In the genomic region with DNA sequence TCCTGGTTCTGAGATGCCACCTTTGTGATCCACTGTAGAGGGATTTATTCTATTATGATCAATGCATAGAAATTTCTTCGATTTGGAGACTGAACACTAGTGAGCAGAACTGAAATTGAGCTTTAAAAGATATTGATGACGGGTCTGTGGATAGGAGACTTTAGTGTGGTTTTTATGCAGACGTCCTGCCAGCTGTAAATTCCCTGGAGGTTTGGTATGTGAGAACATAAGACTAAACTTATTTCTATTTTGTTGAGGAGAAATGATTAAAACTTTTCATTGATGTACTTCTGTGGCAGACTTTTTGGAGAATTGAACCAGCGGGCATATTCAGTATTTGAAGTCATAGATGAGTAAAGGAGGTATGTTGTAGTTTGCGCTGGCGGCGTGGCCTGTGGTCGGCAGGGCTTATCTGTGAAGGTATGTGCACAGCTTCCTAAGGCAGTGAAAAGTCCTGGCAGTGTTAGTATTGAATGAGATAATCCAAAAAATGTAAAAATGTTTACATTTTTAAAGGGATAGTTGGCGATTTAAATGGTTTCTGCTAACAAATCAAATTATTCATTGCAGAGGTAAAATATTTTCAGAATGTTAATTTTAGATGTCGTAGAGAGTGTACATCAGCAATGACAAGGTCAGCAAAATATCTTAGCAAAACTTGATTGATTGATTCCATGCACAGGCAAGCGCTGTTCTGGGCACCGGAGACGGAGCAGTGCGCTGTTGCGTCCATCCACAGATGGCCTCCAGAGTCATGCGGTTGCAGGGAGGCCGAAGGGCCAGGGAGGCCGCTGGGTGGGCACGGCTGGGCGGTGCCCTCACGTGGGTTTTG, we compare ENCODE assay signal across 1 cellular context.
TF ChIP-seq lines count a peak whose summit lies in the region.

No MANE protein-coding gene starts in this region.

TF ChIP-seq in WTC11, 78 proteins besides CTCF, POLR2A, EP300 and RAD21 (continued from another document):
- TF ChIP-seq, protein P1, sequence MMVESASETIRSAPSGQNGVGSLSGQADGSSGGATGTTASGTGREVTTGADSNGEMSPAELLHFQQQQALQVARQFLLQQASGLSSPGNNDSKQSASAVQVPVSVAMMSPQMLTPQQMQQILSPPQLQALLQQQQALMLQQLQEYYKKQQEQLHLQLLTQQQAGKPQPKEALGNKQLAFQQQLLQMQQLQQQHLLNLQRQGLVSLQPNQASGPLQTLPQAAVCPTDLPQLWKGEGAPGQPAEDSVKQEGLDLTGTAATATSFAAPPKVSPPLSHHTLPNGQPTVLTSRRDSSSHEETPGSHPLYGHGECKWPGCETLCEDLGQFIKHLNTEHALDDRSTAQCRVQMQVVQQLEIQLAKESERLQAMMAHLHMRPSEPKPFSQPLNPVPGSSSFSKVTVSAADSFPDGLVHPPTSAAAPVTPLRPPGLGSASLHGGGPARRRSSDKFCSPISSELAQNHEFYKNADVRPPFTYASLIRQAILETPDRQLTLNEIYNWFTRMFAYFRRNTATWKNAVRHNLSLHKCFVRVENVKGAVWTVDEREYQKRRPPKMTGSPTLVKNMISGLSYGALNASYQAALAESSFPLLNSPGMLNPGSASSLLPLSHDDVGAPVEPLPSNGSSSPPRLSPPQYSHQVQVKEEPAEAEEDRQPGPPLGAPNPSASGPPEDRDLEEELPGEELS (CRISPR knock-in tag; IDR thresholded peaks at IDR 0.05) = no peak
- TF ChIP-seq NR1H2 (CRISPR knock-in tag; IDR thresholded peaks at IDR 0.05) (no peak), ESRRA (CRISPR knock-in tag; IDR thresholded peaks at IDR 0.05; ENCODE audit: borderline replicate concordance) (no peak), FOXP1 (CRISPR knock-in tag; IDR thresholded peaks at IDR 0.05; ENCODE audit: borderline replicate concordance) (no peak), KAT7 (CRISPR knock-in tag; IDR thresholded peaks at IDR 0.05; ENCODE audit: borderline replicate concordance) (no peak), GRHL2 (CRISPR knock-in tag; IDR thresholded peaks at IDR 0.05; ENCODE audit: insufficient replicate concordance, severe bottlenecking) (no peak), ZNF263 (CRISPR knock-in tag; IDR thresholded peaks at IDR 0.05; ENCODE audit: low read depth) (no peak)
- TF ChIP-seq, protein P2, sequence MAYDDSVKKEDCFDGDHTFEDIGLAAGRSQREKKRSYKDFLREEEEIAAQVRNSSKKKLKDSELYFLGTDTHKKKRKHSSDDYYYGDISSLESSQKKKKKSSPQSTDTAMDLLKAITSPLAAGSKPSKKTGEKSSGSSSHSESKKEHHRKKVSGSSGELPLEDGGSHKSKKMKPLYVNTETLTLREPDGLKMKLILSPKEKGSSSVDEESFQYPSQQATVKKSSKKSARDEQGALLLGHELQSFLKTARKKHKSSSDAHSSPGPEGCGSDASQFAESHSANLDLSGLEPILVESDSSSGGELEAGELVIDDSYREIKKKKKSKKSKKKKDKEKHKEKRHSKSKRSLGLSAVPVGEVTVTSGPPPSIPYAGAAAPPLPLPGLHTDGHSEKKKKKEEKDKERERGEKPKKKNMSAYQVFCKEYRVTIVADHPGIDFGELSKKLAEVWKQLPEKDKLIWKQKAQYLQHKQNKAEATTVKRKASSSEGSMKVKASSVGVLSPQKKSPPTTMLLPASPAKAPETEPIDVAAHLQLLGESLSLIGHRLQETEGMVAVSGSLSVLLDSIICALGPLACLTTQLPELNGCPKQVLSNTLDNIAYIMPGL (CRISPR knock-in tag; IDR thresholded peaks at IDR 0.05) = no peak
- TF ChIP-seq, protein P3, sequence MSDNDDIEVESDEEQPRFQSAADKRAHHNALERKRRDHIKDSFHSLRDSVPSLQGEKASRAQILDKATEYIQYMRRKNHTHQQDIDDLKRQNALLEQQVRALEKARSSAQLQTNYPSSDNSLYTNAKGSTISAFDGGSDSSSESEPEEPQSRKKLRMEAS (CRISPR knock-in tag; IDR thresholded peaks at IDR 0.05) = no peak
- TF ChIP-seq, protein P4, sequence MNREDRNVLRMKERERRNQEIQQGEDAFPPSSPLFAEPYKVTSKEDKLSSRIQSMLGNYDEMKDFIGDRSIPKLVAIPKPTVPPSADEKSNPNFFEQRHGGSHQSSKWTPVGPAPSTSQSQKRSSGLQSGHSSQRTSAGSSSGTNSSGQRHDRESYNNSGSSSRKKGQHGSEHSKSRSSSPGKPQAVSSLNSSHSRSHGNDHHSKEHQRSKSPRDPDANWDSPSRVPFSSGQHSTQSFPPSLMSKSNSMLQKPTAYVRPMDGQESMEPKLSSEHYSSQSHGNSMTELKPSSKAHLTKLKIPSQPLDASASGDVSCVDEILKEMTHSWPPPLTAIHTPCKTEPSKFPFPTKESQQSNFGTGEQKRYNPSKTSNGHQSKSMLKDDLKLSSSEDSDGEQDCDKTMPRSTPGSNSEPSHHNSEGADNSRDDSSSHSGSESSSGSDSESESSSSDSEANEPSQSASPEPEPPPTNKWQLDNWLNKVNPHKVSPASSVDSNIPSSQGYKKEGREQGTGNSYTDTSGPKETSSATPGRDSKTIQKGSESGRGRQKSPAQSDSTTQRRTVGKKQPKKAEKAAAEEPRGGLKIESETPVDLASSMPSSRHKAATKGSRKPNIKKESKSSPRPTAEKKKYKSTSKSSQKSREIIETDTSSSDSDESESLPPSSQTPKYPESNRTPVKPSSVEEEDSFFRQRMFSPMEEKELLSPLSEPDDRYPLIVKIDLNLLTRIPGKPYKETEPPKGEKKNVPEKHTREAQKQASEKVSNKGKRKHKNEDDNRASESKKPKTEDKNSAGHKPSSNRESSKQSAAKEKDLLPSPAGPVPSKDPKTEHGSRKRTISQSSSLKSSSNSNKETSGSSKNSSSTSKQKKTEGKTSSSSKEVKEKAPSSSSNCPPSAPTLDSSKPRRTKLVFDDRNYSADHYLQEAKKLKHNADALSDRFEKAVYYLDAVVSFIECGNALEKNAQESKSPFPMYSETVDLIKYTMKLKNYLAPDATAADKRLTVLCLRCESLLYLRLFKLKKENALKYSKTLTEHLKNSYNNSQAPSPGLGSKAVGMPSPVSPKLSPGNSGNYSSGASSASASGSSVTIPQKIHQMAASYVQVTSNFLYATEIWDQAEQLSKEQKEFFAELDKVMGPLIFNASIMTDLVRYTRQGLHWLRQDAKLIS (CRISPR knock-in tag; IDR thresholded peaks at IDR 0.05; ENCODE audit: borderline replicate concordance) = no peak
- TF ChIP-seq, protein P5, sequence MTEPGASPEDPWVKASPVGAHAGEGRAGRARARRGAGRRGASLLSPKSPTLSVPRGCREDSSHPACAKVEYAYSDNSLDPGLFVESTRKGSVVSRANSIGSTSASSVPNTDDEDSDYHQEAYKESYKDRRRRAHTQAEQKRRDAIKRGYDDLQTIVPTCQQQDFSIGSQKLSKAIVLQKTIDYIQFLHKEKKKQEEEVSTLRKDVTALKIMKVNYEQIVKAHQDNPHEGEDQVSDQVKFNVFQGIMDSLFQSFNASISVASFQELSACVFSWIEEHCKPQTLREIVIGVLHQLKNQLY (CRISPR knock-in tag; IDR thresholded peaks at IDR 0.05) = no peak
- TF ChIP-seq, protein P6, sequence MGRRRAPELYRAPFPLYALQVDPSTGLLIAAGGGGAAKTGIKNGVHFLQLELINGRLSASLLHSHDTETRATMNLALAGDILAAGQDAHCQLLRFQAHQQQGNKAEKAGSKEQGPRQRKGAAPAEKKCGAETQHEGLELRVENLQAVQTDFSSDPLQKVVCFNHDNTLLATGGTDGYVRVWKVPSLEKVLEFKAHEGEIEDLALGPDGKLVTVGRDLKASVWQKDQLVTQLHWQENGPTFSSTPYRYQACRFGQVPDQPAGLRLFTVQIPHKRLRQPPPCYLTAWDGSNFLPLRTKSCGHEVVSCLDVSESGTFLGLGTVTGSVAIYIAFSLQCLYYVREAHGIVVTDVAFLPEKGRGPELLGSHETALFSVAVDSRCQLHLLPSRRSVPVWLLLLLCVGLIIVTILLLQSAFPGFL (CRISPR knock-in tag; IDR thresholded peaks at IDR 0.05; ENCODE audit: borderline replicate concordance) = no peak
- TF ChIP-seq, protein P7, sequence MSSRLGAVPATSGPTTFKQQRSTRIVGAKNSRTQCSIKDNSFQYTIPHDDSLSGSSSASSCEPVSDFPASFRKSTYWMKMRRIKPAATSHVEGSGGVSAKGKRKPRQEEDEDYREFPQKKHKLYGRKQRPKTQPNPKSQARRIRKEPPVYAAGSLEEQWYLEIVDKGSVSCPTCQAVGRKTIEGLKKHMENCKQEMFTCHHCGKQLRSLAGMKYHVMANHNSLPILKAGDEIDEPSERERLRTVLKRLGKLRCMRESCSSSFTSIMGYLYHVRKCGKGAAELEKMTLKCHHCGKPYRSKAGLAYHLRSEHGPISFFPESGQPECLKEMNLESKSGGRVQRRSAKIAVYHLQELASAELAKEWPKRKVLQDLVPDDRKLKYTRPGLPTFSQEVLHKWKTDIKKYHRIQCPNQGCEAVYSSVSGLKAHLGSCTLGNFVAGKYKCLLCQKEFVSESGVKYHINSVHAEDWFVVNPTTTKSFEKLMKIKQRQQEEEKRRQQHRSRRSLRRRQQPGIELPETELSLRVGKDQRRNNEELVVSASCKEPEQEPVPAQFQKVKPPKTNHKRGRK (CRISPR knock-in tag; IDR thresholded peaks at IDR 0.05; ENCODE audit: borderline replicate concordance) = no peak
- TF ChIP-seq, protein P8, sequence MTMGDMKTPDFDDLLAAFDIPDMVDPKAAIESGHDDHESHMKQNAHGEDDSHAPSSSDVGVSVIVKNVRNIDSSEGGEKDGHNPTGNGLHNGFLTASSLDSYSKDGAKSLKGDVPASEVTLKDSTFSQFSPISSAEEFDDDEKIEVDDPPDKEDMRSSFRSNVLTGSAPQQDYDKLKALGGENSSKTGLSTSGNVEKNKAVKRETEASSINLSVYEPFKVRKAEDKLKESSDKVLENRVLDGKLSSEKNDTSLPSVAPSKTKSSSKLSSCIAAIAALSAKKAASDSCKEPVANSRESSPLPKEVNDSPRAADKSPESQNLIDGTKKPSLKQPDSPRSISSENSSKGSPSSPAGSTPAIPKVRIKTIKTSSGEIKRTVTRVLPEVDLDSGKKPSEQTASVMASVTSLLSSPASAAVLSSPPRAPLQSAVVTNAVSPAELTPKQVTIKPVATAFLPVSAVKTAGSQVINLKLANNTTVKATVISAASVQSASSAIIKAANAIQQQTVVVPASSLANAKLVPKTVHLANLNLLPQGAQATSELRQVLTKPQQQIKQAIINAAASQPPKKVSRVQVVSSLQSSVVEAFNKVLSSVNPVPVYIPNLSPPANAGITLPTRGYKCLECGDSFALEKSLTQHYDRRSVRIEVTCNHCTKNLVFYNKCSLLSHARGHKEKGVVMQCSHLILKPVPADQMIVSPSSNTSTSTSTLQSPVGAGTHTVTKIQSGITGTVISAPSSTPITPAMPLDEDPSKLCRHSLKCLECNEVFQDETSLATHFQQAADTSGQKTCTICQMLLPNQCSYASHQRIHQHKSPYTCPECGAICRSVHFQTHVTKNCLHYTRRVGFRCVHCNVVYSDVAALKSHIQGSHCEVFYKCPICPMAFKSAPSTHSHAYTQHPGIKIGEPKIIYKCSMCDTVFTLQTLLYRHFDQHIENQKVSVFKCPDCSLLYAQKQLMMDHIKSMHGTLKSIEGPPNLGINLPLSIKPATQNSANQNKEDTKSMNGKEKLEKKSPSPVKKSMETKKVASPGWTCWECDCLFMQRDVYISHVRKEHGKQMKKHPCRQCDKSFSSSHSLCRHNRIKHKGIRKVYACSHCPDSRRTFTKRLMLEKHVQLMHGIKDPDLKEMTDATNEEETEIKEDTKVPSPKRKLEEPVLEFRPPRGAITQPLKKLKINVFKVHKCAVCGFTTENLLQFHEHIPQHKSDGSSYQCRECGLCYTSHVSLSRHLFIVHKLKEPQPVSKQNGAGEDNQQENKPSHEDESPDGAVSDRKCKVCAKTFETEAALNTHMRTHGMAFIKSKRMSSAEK (CRISPR knock-in tag; IDR thresholded peaks at IDR 0.05; ENCODE audit: borderline replicate concordance) = no peak
- TF ChIP-seq, protein P9, sequence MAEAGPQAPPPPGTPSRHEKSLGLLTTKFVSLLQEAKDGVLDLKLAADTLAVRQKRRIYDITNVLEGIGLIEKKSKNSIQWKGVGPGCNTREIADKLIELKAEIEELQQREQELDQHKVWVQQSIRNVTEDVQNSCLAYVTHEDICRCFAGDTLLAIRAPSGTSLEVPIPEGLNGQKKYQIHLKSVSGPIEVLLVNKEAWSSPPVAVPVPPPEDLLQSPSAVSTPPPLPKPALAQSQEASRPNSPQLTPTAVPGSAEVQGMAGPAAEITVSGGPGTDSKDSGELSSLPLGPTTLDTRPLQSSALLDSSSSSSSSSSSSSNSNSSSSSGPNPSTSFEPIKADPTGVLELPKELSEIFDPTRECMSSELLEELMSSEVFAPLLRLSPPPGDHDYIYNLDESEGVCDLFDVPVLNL (CRISPR knock-in tag; IDR thresholded peaks at IDR 0.05; ENCODE audit: borderline replicate concordance, low read depth) = no peak
TF ChIP-seq in WTC11: peak in this region for 0.
